Comparison of ENCODE assay signal across 6 cellular contexts in genomic region chr14:38363217-38363616, GRCh38.
"Had no signal": no experiment of that assay in that cellular context is flagged by ENCODE, and none has a peak within 500 bp of the region (broad histone marks: within the 10 kb centered on the region; RNA-seq: fewer than 3 reads in every experiment).

No MANE protein-coding gene starts in this region.

- H2AFZ ChIP-seq: GM23338 had no signal

- H3K4me2 ChIP-seq: GM23338 had no signal

- H3K27ac Mint-ChIP-seq: GM23338, H9 had no signal

- H3K9me3 Mint-ChIP-seq: GM23338, H9 had no signal

- ATAC-seq: GM23338, K562 had no signal

- FAIRE-seq: HTR-8/SVneo, K562 had no signal

- H3K4me1 Mint-ChIP-seq: GM23338 had no signal

- H3K4me3 Mint-ChIP-seq: GM23338, H9 had no signal

- H3K4me3 ChIP-seq: GM23338, K562 had no signal

- DNase-seq: H9, HCEC 1CT, KG1 had no signal
